ENCODE assay signal across 26 cellular contexts in the genomic region with DNA sequence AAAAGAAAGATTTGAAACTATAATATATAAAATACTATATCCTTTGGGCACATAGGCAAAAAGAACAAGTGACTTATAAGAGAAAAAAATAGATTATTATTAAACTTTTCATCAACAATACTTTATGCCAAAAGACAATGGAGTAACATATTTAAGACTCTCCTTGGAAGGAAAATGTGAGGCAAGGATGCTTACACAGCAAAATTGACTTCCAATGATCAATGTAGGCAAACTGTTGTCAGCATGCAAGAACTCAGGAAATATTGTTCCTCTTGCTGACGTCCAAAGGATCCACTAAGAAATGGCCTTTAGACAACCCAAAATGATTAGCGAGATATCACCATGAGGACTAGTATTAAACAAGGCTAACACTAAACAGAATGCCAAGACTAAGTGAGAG. TPM values are rescaled to one million over a fixed set of nuclear protein-coding genes. Genes with fewer than 3 reads are reported as not detected.
"Had no signal": no experiment of that assay in that cellular context is flagged by ENCODE, and none has a peak within 500 bp of the region (broad histone marks: within the 10 kb centered on the region; RNA-seq: fewer than 3 reads in every experiment).

No MANE protein-coding gene starts in this region.

- H3K9me3 ChIP-seq: ascending aorta, SJSA1, SK-N-SH had no signal

- H3K4me3 ChIP-seq: ascending aorta, SJSA1 had no signal

- H3K27ac ChIP-seq: ascending aorta had no signal

- ATAC-seq: activated CD8-positive, alpha-beta T cell treated with anti-CD3 and anti-CD28 coated beads for 36 hours; Panc1 had no signal

- H3K4me1 ChIP-seq: ascending aorta had no signal

- DNase-seq: activated CD4-positive, alpha-beta T cell treated with anti-CD3 and anti-CD28 coated beads, Interleukin-2, amount 10 ng/mL, durations not matched to agents 24 days and 14 days; activated CD4-positive, alpha-beta T cell treated with anti-CD3 and anti-CD28 coated beads, Interleukin-2, amount 50 U/mL, for 4 hours; activated CD8-positive, alpha-beta T cell treated with anti-CD3 and anti-CD28 coated beads for 36 hours; activated gamma-delta T cell; activated naive CD4-positive, alpha-beta T cell treated with Interleukin-2 at 50 U/mL for 16 hours; activated naive CD8-positive, alpha-beta T cell treated with anti-CD3 and anti-CD28 coated beads, Interleukin-2, amount 10 ng/mL, durations not matched to agents 7 days and 5 days; activated T-cell treated with anti-CD3 and anti-CD28 coated beads, Interleukin-2, amount 50 U/mL, for 24 hours; amygdala; MM.1S; MV-4-11; NCI-H1092; NCI-H1436 treated with DMSO at 0.1 percent for 48 hours; NCI-H1694 treated with DMSO at 0.1 percent for 48 hours; NCI-H2029; NCI-H345; NCI-H524 treated with DMSO at 0.1 percent for 48 hours; SHP77 treated with DMSO at 0.1 percent for 48 hours had no signal

- H3K36me3 ChIP-seq: ascending aorta, SJSA1 had no signal

- H3K27me3 ChIP-seq: ascending aorta, SJSA1 had no signal

- FAIRE-seq: TTC549 had no signal

RNA-seq across cellular contexts. Expression of gene LMOD2, which starts 22.9 kb away (rescaled TPM):
- total RNA-seq: activated CD4-positive, alpha-beta T cell treated with anti-CD3 and anti-CD28 coated beads, Interleukin-2, amount 10 ng/mL, durations not matched to agents 24 days and 14 days; activated CD8-positive, alpha-beta memory T cell treated with anti-CD3 and anti-CD28 coated beads for 36 hours; activated CD8-positive, alpha-beta T cell treated with anti-CD3 and anti-CD28 coated beads for 36 hours; activated naive CD8-positive, alpha-beta T cell treated with anti-CD3 and anti-CD28 coated beads, Interleukin-2, amount 10 ng/mL, durations not matched to agents 7 days and 5 days; activated T-helper 2 cell treated with anti-CD3 and anti-CD28 coated beads, Interferon-gamma antibody, Interleukin-2, Interleukin-4, amounts not matched to agents 10 μg/mL and 5 μg/mL and 100 μg/mL, durations not matched to agents 14 hours and 24 hours and 36 hours; ascending aorta; NCI-H460; RPMI7951; SJSA1 had no signal
- polyA plus RNA-seq: SK-N-SH had no signal

RNA-seq across cellular contexts. Expression of gene ASB15, which starts 31.2 kb away (rescaled TPM):
- total RNA-seq: activated CD4-positive, alpha-beta T cell treated with anti-CD3 and anti-CD28 coated beads, Interleukin-2, amount 10 ng/mL, durations not matched to agents 24 days and 14 days; activated CD8-positive, alpha-beta memory T cell treated with anti-CD3 and anti-CD28 coated beads for 36 hours; activated CD8-positive, alpha-beta T cell treated with anti-CD3 and anti-CD28 coated beads for 36 hours; activated naive CD8-positive, alpha-beta T cell treated with anti-CD3 and anti-CD28 coated beads, Interleukin-2, amount 10 ng/mL, durations not matched to agents 7 days and 5 days; activated T-helper 2 cell treated with anti-CD3 and anti-CD28 coated beads, Interferon-gamma antibody, Interleukin-2, Interleukin-4, amounts not matched to agents 10 μg/mL and 5 μg/mL and 100 μg/mL, durations not matched to agents 14 hours and 24 hours and 36 hours; ascending aorta; NCI-H460 had no signal
- polyA plus RNA-seq: SK-N-SH had no signal
